In genomic region chr2:70683455-70683854, GRCh38 we compare ENCODE assay signal across 12 cellular contexts.
"Had no signal": no experiment of that assay in that cellular context is flagged by ENCODE, and none has a peak within 500 bp of the region (broad histone marks: within the 10 kb centered on the region; RNA-seq: fewer than 3 reads in every experiment).

No MANE protein-coding gene starts in this region.

- ATAC-seq: left colon; naive thymus-derived CD4-positive, alpha-beta T cell; stimulated activated memory B cell treated with anti-CD40 and anti-IgM and Interleukin-4, amounts not matched to agents 10 μg/mL and 1 μg/mL and 100 μg/mL, for 72 hours had no signal

- H3K4me1 ChIP-seq: testis, tibial nerve had no signal

- H3K36me3 ChIP-seq: neutrophil, tibial nerve had no signal

- H3K4me3 ChIP-seq: hepatocyte, smooth muscle cell, testis, tibial nerve had no signal

- DNase-seq: foreskin melanocyte; left colon; mesendoderm; nephron progenitor cell; stimulated activated CD4-positive, alpha-beta T cell treated with anti-CD3 and anti-CD28 coated beads, Interleukin-4, amount 100 ng/mL, for 1 hour; testis had no signal

- H3K27ac ChIP-seq: hepatocyte, neutrophil, testis, tibial nerve had no signal

- H3K9me3 ChIP-seq: neutrophil, testis, tibial nerve had no signal

- H3K27me3 ChIP-seq: hepatocyte, neutrophil, testis, tibial nerve had no signal
